In the genomic region with DNA sequence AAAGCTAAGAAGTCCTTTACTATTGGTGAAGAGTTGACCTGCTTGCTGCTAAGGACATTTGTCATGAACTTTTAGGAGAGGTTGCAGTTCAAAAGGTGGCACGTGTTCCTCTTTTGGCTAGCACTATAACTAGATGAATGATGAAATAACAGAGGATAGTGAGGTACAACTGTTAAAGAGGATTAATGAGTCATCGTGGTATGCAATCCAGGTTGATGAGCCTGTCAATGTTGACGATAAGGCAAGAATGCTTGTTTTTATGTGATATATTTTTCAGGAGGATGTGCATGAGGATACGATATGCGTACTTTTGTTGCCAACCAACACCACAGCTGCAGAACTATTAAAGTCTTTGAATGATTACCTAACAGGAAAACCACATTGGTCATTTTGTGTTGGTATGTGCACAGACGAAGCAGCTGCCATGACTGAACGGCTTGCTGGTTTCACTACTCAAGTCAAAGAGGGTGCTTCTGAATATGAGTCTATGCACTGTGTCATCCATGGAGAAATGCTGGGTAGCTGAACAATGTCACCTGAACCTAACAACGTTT, we compare ENCODE assay signal across 8 cellular contexts. TPM values are rescaled to one million over a fixed set of nuclear protein-coding genes. Genes with fewer than 3 reads are reported as not detected.
A peak's percentile ranks its signal among the peaks of the same experiment; 100 is the strongest.
DNase-seq lines count a peak whose midpoint lies in the region; ATAC-seq and TF ChIP-seq lines count a peak whose summit lies in the region.

No MANE protein-coding gene starts in this region.

- no peaks in the 10 kb centered on the region for H4K20me1 ChIP-seq in fibroblast of lung (ENCODE audit: control insufficient read depth, extremely low read depth, insufficient read depth, low read length)

- DNase-seq in EH (ENCODE audit: low read depth) (peak; percentile 87), GM20000 (ENCODE audit: low spot score) (peak; percentile 45), T-helper 22 cell (ENCODE audit: low read depth) (peak; percentile 58), fibroblast of lung (ENCODE audit: low read depth in 2 of 2) (peak; percentile 69 to 94), DMS153 (lab: John Stamatoyannopoulos, UW) (no peak), NCI-H748 (lab: John Stamatoyannopoulos, UW; ENCODE audit: unreplicated experiment) (no peak), H7 (no peak)

- H3K9me3 ChIP-seq in fibroblast of lung (ENCODE audit: control insufficient read depth, insufficient read depth, low read depth, low read length): no peaks in the 10 kb centered on the region

- H3K36me3 ChIP-seq in fibroblast of lung (ENCODE audit: control insufficient read depth, insufficient read depth, low read length) (no peaks in the 10 kb centered on the region), H7 (replicated peaks; ENCODE audit: control insufficient read depth, insufficient read depth, low read length) (no peaks in the 10 kb centered on the region)

- no peak overlapping the region for H3K4me3 ChIP-seq in fibroblast of lung (replicated peaks in 1 of 4; ENCODE audit: control extremely low read depth in 1 of 4, insufficient read depth in 1 of 4, low read depth in 3 of 4, low read length in 4 of 4)
- no peak overlapping the region for H3K4me3 ChIP-seq in H7 (ENCODE audit: insufficient read depth, low read depth, low read length)

- TF ChIP-seq CTCF in GM20000 (IDR thresholded peaks at IDR 0.05; ENCODE audit: extremely low read depth, missing control alignments) (no peak), fibroblast of lung (conservative IDR thresholded peaks at IDR 0.05 in 1 of 2, IDR thresholded peaks at IDR 0.05 in 1 of 2; ENCODE audit: low read depth in 1 of 2, low read length in 2 of 2) (no peak)

- no peak overlapping the region for H3K9ac ChIP-seq in fibroblast of lung (ENCODE audit: insufficient read depth, low read length)

- H3K27me3 ChIP-seq in fibroblast of lung (ENCODE audit: control insufficient read depth, insufficient read depth, low read length) (no peaks in the 10 kb centered on the region), H7 (ENCODE audit: control insufficient read depth, insufficient read depth, low read length) (no peaks in the 10 kb centered on the region)

- H3K27ac ChIP-seq in fibroblast of lung (ENCODE audit: insufficient read depth, low read length): no peak overlapping the region

- H2AFZ ChIP-seq in fibroblast of lung (ENCODE audit: low read length): no peak overlapping the region

- peaks cover 7% of the 10 kb centered on the region for H3K79me2 ChIP-seq in fibroblast of lung (ENCODE audit: control insufficient read depth, insufficient read depth, low read length)

- peak; percentile 96 for ATAC-seq in HG03558 (IDR thresholded peaks at IDR 0.05; ENCODE audit: extremely low read depth, unreplicated experiment)

- H3K4me2 ChIP-seq in fibroblast of lung (ENCODE audit: extremely low read depth, insufficient read depth, low read length): peak overlapping the region; percentile 7

- peaks cover 7% of the 10 kb centered on the region for H3K4me1 ChIP-seq in fibroblast of lung (ENCODE audit: control insufficient read depth, extremely low read depth, insufficient read depth, low read length)

RNA-seq across cellular contexts. Expression of a gene that starts 10.6 kb away (rescaled TPM):
- total RNA-seq in fibroblast of lung: 6.7 and 7.8 TPM in 2 replicates
- 1.3 and 2.9 TPM in 2 replicates for polyA plus RNA-seq in fibroblast of lung
- 1.6 and 3.1 TPM in 2 replicates for polyA plus RNA-seq in fibroblast of lung (2012)
- 1.4 and 7.4 TPM in 2 replicates for polyA minus RNA-seq in fibroblast of lung (ENCODE audit: low replicate concordance)
- total RNA-seq in H7 (2014; rRNA removed; shearing (Covaris generic)): 7.9 and 10.6 TPM in 2 replicates

RNA-seq across cellular contexts. Expression of a gene that starts 24.5 kb away (rescaled TPM):
- not detected in 2 replicates for total RNA-seq in fibroblast of lung
- polyA plus RNA-seq in fibroblast of lung: not detected in 2 replicates
- polyA plus RNA-seq in fibroblast of lung (2012): not detected in 2 replicates
- not detected in 2 replicates for polyA minus RNA-seq in fibroblast of lung (ENCODE audit: low replicate concordance)
- not detected in 2 replicates for total RNA-seq in H7 (2014; rRNA removed; shearing (Covaris generic))

Comparison
In these comparisons a context has a peak if more than half of its experiments do, and no peak if none do; other contexts are left out.
1. DNase-seq: peak in EH (single experiment), GM20000 (single experiment), T-helper 22 cell (single experiment) and fibroblast of lung (2 of 2); none in DMS153 (single experiment), NCI-H748 (single experiment) and H7 (single experiment).